In genomic region chr17:44775136-44775837, GRCh38 we compare ENCODE assay signal across 1 cellular context.
TF ChIP-seq lines count a peak whose summit lies in the region.

No MANE protein-coding gene starts in this region.

TF ChIP-seq in K562, 482 proteins besides CTCF, POLR2A, EP300 and RAD21 (continued from another document and continues in another):
- no peak for TF ChIP-seq ZNF592 (IDR thresholded peaks at IDR 0.05)
- TF ChIP-seq ZNF165 (CRISPR knock-in tag; IDR thresholded peaks at IDR 0.05; ENCODE audit: borderline replicate concordance), result no peak
- TF ChIP-seq SNAPC5 (CRISPR knock-in tag; IDR thresholded peaks at IDR 0.05), result no peak
- TF ChIP-seq STAG1 (CRISPR knock-in tag; IDR thresholded peaks at IDR 0.05; ENCODE audit: borderline replicate concordance), result no peak
- TF ChIP-seq, protein P1, sequence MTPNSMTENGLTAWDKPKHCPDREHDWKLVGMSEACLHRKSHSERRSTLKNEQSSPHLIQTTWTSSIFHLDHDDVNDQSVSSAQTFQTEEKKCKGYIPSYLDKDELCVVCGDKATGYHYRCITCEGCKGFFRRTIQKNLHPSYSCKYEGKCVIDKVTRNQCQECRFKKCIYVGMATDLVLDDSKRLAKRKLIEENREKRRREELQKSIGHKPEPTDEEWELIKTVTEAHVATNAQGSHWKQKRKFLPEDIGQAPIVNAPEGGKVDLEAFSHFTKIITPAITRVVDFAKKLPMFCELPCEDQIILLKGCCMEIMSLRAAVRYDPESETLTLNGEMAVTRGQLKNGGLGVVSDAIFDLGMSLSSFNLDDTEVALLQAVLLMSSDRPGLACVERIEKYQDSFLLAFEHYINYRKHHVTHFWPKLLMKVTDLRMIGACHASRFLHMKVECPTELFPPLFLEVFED (CRISPR knock-in tag; conservative IDR thresholded peaks at IDR 0.05), result no peak
- peak; percentile 64; the same call in 1 of the 2 replicates for TF ChIP-seq GABPB1 (CRISPR knock-in tag; IDR thresholded peaks at IDR 0.05)
- TF ChIP-seq NR2C2 (CRISPR knock-in tag; IDR thresholded peaks at IDR 0.05), result no peak
- no peak for TF ChIP-seq NR2C2 (tag; IDR thresholded peaks at IDR 0.05)
- TF ChIP-seq, protein P2, sequence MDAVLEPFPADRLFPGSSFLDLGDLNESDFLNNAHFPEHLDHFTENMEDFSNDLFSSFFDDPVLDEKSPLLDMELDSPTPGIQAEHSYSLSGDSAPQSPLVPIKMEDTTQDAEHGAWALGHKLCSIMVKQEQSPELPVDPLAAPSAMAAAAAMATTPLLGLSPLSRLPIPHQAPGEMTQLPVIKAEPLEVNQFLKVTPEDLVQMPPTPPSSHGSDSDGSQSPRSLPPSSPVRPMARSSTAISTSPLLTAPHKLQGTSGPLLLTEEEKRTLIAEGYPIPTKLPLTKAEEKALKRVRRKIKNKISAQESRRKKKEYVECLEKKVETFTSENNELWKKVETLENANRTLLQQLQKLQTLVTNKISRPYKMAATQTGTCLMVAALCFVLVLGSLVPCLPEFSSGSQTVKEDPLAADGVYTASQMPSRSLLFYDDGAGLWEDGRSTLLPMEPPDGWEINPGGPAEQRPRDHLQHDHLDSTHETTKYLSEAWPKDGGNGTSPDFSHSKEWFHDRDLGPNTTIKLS (IDR thresholded peaks at IDR 0.05; ENCODE audit: borderline replicate concordance, low read depth), result no peak
- TF ChIP-seq, protein P3, sequence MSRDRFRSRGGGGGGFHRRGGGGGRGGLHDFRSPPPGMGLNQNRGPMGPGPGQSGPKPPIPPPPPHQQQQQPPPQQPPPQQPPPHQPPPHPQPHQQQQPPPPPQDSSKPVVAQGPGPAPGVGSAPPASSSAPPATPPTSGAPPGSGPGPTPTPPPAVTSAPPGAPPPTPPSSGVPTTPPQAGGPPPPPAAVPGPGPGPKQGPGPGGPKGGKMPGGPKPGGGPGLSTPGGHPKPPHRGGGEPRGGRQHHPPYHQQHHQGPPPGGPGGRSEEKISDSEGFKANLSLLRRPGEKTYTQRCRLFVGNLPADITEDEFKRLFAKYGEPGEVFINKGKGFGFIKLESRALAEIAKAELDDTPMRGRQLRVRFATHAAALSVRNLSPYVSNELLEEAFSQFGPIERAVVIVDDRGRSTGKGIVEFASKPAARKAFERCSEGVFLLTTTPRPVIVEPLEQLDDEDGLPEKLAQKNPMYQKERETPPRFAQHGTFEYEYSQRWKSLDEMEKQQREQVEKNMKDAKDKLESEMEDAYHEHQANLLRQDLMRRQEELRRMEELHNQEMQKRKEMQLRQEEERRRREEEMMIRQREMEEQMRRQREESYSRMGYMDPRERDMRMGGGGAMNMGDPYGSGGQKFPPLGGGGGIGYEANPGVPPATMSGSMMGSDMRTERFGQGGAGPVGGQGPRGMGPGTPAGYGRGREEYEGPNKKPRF (IDR thresholded peaks at IDR 0.05; ENCODE audit: low read depth, low read length), result no peak
- TF ChIP-seq YBX1 (IDR thresholded peaks at IDR 0.05), result no peak
- TF ChIP-seq VEZF1 (CRISPR knock-in tag; IDR thresholded peaks at IDR 0.05), result peak; percentile 62; the same call in 1 of the 2 replicates
- no peak for TF ChIP-seq AFF4 (CRISPR knock-in tag; IDR thresholded peaks at IDR 0.05)
- no peak for TF ChIP-seq SAFB2 (IDR thresholded peaks at IDR 0.05; ENCODE audit: borderline replicate concordance, low read depth, low read length, severe bottlenecking)
- TF ChIP-seq PTBP1 (IDR thresholded peaks at IDR 0.05; ENCODE audit: low read depth, low read length), result no peak
- TF ChIP-seq, protein P4, sequence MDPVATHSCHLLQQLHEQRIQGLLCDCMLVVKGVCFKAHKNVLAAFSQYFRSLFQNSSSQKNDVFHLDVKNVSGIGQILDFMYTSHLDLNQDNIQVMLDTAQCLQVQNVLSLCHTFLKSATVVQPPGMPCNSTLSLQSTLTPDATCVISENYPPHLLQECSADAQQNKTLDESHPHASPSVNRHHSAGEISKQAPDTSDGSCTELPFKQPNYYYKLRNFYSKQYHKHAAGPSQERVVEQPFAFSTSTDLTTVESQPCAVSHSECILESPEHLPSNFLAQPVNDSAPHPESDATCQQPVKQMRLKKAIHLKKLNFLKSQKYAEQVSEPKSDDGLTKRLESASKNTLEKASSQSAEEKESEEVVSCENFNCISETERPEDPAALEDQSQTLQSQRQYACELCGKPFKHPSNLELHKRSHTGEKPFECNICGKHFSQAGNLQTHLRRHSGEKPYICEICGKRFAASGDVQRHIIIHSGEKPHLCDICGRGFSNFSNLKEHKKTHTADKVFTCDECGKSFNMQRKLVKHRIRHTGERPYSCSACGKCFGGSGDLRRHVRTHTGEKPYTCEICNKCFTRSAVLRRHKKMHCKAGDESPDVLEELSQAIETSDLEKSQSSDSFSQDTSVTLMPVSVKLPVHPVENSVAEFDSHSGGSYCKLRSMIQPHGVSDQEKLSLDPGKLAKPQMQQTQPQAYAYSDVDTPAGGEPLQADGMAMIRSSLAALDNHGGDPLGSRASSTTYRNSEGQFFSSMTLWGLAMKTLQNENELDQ (CRISPR knock-in tag; IDR thresholded peaks at IDR 0.05; ENCODE audit: borderline replicate concordance), result peak; percentile 49; the same call in 1 of the 2 replicates
- no peak for TF ChIP-seq ZNF785 (CRISPR knock-in tag; IDR thresholded peaks at IDR 0.05)
- TF ChIP-seq, protein P5, sequence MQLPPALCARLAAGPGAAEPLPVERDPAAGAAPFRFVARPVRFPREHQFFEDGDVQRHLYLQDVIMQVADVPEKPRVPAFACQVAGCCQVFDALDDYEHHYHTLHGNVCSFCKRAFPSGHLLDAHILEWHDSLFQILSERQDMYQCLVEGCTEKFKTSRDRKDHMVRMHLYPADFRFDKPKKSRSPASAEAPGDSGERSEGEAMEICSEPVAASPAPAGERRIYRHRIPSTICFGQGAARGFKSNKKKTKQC (CRISPR knock-in tag; IDR thresholded peaks at IDR 0.05), result peak; percentile 74
- no peak for TF ChIP-seq NFIC (IDR thresholded peaks at IDR 0.05)
- no peak for TF ChIP-seq TAF15 (IDR thresholded peaks at IDR 0.05; ENCODE audit: low read depth, low read length)
- no peak for TF ChIP-seq PML (IDR thresholded peaks at IDR 0.05; ENCODE audit: low read length)
- peak; percentile 60 to 70; a peak in 3 of 4 replicates for TF ChIP-seq NRF1 (conservative IDR thresholded peaks at IDR 0.05 in 1 of 2, IDR thresholded peaks at IDR 0.05 in 1 of 2)
- TF ChIP-seq, protein P6, sequence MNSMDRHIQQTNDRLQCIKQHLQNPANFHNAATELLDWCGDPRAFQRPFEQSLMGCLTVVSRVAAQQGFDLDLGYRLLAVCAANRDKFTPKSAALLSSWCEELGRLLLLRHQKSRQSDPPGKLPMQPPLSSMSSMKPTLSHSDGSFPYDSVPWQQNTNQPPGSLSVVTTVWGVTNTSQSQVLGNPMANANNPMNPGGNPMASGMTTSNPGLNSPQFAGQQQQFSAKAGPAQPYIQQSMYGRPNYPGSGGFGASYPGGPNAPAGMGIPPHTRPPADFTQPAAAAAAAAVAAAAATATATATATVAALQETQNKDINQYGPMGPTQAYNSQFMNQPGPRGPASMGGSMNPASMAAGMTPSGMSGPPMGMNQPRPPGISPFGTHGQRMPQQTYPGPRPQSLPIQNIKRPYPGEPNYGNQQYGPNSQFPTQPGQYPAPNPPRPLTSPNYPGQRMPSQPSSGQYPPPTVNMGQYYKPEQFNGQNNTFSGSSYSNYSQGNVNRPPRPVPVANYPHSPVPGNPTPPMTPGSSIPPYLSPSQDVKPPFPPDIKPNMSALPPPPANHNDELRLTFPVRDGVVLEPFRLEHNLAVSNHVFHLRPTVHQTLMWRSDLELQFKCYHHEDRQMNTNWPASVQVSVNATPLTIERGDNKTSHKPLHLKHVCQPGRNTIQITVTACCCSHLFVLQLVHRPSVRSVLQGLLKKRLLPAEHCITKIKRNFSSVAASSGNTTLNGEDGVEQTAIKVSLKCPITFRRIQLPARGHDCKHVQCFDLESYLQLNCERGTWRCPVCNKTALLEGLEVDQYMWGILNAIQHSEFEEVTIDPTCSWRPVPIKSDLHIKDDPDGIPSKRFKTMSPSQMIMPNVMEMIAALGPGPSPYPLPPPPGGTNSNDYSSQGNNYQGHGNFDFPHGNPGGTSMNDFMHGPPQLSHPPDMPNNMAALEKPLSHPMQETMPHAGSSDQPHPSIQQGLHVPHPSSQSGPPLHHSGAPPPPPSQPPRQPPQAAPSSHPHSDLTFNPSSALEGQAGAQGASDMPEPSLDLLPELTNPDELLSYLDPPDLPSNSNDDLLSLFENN (IDR thresholded peaks at IDR 0.05; ENCODE audit: low read depth in 2 of 2, low read length in 2 of 2), result no peak
- peak; percentile 31; the same call in 1 of the 2 replicates for TF ChIP-seq HDAC8 (tag; IDR thresholded peaks at IDR 0.05)
- peak; percentile 53; the same call in 1 of the 2 replicates for TF ChIP-seq SIN3B (IDR thresholded peaks at IDR 0.05; ENCODE audit: low read depth)
- no peak for TF ChIP-seq ESRRB (CRISPR knock-in tag; IDR thresholded peaks at IDR 0.05; ENCODE audit: borderline replicate concordance)
- no peak for TF ChIP-seq U2AF2 (optimal IDR thresholded peaks at IDR 0.05; ENCODE audit: low read depth, low read length)
- TF ChIP-seq SMARCC2 (IDR thresholded peaks at IDR 0.05; ENCODE audit: low read depth), result no peak
- no peak for TF ChIP-seq CBX1 (IDR thresholded peaks at IDR 0.05; ENCODE audit: low read depth)
- TF ChIP-seq ZNF140 (CRISPR knock-in tag; IDR thresholded peaks at IDR 0.05), result no peak
- peak; percentile 7 for TF ChIP-seq KDM5B (IDR thresholded peaks at IDR 0.05; ENCODE audit: insufficient replicate concordance, low read depth, low read length)
- no peak for TF ChIP-seq ZNF830 (CRISPR knock-in tag; IDR thresholded peaks at IDR 0.05)
- TF ChIP-seq NFE2L1 (tag; IDR thresholded peaks at IDR 0.05; ENCODE audit: borderline replicate concordance, low read depth), result no peak
- no peak for TF ChIP-seq TEAD4 (IDR thresholded peaks at IDR 0.05; ENCODE audit: low read length)
- TF ChIP-seq TEAD4 (CRISPR knock-in tag; IDR thresholded peaks at IDR 0.05; ENCODE audit: borderline replicate concordance), result peak; percentile 76
- TF ChIP-seq SMAD2 (IDR thresholded peaks at IDR 0.05; ENCODE audit: low read depth, low read length), result no peak
- no peak for TF ChIP-seq ZNF347 (CRISPR knock-in tag; IDR thresholded peaks at IDR 0.05; ENCODE audit: low read depth)
